ENCODE assay signal across 19 cellular contexts in the genomic region with DNA sequence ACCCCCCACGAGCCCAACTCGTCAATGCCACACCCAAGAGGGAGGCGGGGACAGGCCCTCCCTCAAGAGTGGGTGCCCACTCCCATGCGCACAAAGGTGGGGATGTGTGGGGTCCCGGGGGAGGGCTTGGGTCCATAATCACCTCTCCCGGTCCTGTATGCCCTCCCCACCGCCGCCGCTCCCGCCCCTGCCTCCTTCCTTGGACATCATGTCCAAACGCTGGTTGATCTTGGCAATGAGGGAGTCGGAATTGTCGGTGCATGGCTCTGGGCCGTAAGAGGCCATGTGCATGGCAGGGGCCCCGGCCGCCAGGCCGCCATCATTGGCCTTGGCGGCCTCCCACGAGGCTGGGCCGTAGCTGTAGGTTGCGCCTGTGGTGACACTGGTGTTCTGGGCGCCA. TPM values are rescaled to one million over a fixed set of nuclear protein-coding genes. Genes with fewer than 3 reads are reported as not detected.
DNase-seq lines count a peak whose midpoint lies in the region; ATAC-seq, FAIRE-seq and TF ChIP-seq lines count a peak whose summit lies in the region.
"Had no signal": no experiment of that assay in that cellular context is flagged by ENCODE, and none has a peak within 500 bp of the region (broad histone marks: within the 10 kb centered on the region; RNA-seq: fewer than 3 reads in every experiment).

No MANE protein-coding gene starts in this region.

- H3K36me3 Mint-ChIP-seq in glutamatergic neuron (ENCODE audit: unreplicated experiment): no peaks in the 10 kb centered on the region

- no peak overlapping the region for H3K4me3 Mint-ChIP-seq in glutamatergic neuron (ENCODE audit: unreplicated experiment)
- H3K4me3 Mint-ChIP-seq: CD14-positive monocyte had no signal

- CTCF ChIA-PET in HepG2 (lab: Yijun Ruan, JAX; ENCODE audit: low intra/inter-chr PET ratio, low total read pairs): no interaction called here
- CTCF ChIA-PET in HEK293T (lab: Yijun Ruan, JAX): no interaction called here

- peak overlapping the region; percentile 67 to 89 for H3K27ac ChIP-seq in liver (ENCODE audit: low read depth in 1 of 2, low read length in 2 of 2)
- no peak overlapping the region for H3K27ac ChIP-seq in HepG2 (ENCODE audit: extremely low read length, insufficient read depth, low read length)
- peak overlapping the region; percentile 93 for H3K27ac ChIP-seq in psoas muscle

- peaks cover 18% of the 10 kb centered on the region for H3K9me3 Mint-ChIP-seq in glutamatergic neuron (ENCODE audit: unreplicated experiment)

- intact Hi-C loops in HepG2 (cut with micrococcal nuclease; ENCODE audit: unreplicated experiment): loop anchor here (10.0 kb wide), 1 partner anchor 89 kb away; no protein-coding TSS in a partner anchor
- intact Hi-C loops in psoas muscle (cut with DNase I): no loop called here
- intact Hi-C loops in sciatic nerve (cut with DNase I): no loop called here

- peaks cover 26% of the 10 kb centered on the region for H3K4me1 Mint-ChIP-seq in glutamatergic neuron (ENCODE audit: low read depth, unreplicated experiment)

- H3K9me3 ChIP-seq in liver (ENCODE audit: control insufficient read depth in 4 of 4, low read length in 3 of 4) (no peaks in the 10 kb centered on the region), HepG2 (ENCODE audit: low read length) (no peaks in the 10 kb centered on the region), psoas muscle (no peaks in the 10 kb centered on the region)
- H3K9me3 ChIP-seq: MG63 had no signal

- no TSS peak for BruUV-seq in HepG2 (replicated peaks; lab: Mats Ljungman, UMichigan)

- no peak overlapping the region for H2AFZ ChIP-seq in HepG2 (ENCODE audit: low read length)

- H3K4me1 ChIP-seq in liver (ENCODE audit: control insufficient read depth in 4 of 4, insufficient read depth in 4 of 4, low read length in 3 of 4): peaks cover 23 to 44% (median 34%) of the 10 kb centered on the region in 4 donors
- peaks cover 23% of the 10 kb centered on the region for H3K4me1 ChIP-seq in HepG2 (ENCODE audit: insufficient read depth, low read length)
- peaks cover 48% of the 10 kb centered on the region for H3K4me1 ChIP-seq in psoas muscle

- TF ChIP-seq POLR2A in HepG2 (IDR thresholded peaks at IDR 0.05; ENCODE audit: insufficient read depth in 1 of 2, low read depth in 2 of 2, low read length in 2 of 2): no peak

- in situ Hi-C loops in HepG2 (cut with HindIII; ENCODE audit: extremely low pct_ligation_motif_present, low pct_unique_long_range_greater_than_20kb): no loop called here

- no peak for TF ChIP-seq RAD21 in liver (IDR thresholded peaks at IDR 0.05)
- no peak for TF ChIP-seq RAD21 in HepG2 (CRISPR knock-in tag; IDR thresholded peaks at IDR 0.05)

- H3K36me3 ChIP-seq in liver (ENCODE audit: control insufficient read depth in 4 of 4, insufficient read depth in 3 of 4, low read depth in 1 of 4, low read length in 3 of 4) (peaks cover 10 to 46% (median 22%) of the 10 kb centered on the region in 4 donors), HepG2 (replicated peaks in 1 of 2; ENCODE audit: control insufficient read depth in 1 of 2, insufficient read depth in 2 of 2, low read length in 2 of 2) (peaks cover 24 to 63% of the 10 kb centered on the region in 2 experiments), psoas muscle (ENCODE audit: insufficient read depth in 1 of 2, low read depth in 1 of 2) (peaks cover 12 to 51% of the 10 kb centered on the region in 2 donors)

- ATAC-seq in HepG2: no peak
- no peak for ATAC-seq in psoas muscle
- ATAC-seq in sciatic nerve: no peak

- no peak overlapping the region for H3K4me3 ChIP-seq in liver (ENCODE audit: low read depth in 1 of 3, low read length in 3 of 3)
- no peak overlapping the region for H3K4me3 ChIP-seq in HepG2 (replicated peaks in 1 of 3; ENCODE audit: insufficient read depth in 1 of 3, low read depth in 2 of 3, low read length in 3 of 3)
- no peak overlapping the region for H3K4me3 ChIP-seq in psoas muscle
- H3K4me3 ChIP-seq: MG63 had no signal

- no peak for DNase-seq in HepG2 (ENCODE audit: low spot score)
- no peak for DNase-seq in glutamatergic neuron
- peak in 1 of 2 donors; percentile 57 for DNase-seq in psoas muscle
- no peak for DNase-seq in sciatic nerve (ENCODE audit: low spot score)
- no peak for DNase-seq in stimulated activated CD4-positive, alpha-beta T cell treated with anti-CD3 and anti-CD28 coated beads, Interleukin-2, amount 100 ng/mL, for 48 hours
- DNase-seq in D721Med (ENCODE audit: insufficient read length, low spot score): no peak
- no peak for DNase-seq in HEK293T (ENCODE audit: extremely low spot score)
- DNase-seq: AML-193, GF-D8, HCEC 1CT, Karpas-422, MG63, NCI-H1092, NCI-H524 treated with DMSO at 0.1 percent for 48 hours, SHP77 treated with DMSO at 0.1 percent for 48 hours had no signal

- H4K20me1 ChIP-seq in HepG2 (ENCODE audit: insufficient read depth, low read length): peaks cover 36% of the 10 kb centered on the region

- peak overlapping the region; percentile 82 for H3K27ac Mint-ChIP-seq in glutamatergic neuron (ENCODE audit: unreplicated experiment)

- no peak for TF ChIP-seq EP300 in HepG2 (IDR thresholded peaks at IDR 0.05; ENCODE audit: low read depth in 2 of 2, low read length in 2 of 2)
- no peak for TF ChIP-seq EP300 in HepG2 (CRISPR knock-in tag; IDR thresholded peaks at IDR 0.05; ENCODE audit: borderline replicate concordance)

- peaks cover 9% of the 10 kb centered on the region for H3K27me3 Mint-ChIP-seq in glutamatergic neuron (ENCODE audit: unreplicated experiment)

- H3K79me2 ChIP-seq in HepG2 (ENCODE audit: insufficient read depth, low read length): peaks cover 53% of the 10 kb centered on the region

- POLR2A ChIA-PET in HepG2 (lab: Yijun Ruan, JAX) (no interaction called here), HEK293T (lab: Yijun Ruan, JAX) (no interaction called here)

- no peak for TF ChIP-seq CTCF in liver (IDR thresholded peaks at IDR 0.05; ENCODE audit: low read depth, low read length, missing input control)
- no peak for TF ChIP-seq CTCF in HepG2 (CRISPR knock-in tag; IDR thresholded peaks at IDR 0.05)
- no peak for TF ChIP-seq CTCF in glutamatergic neuron (IDR thresholded peaks at IDR 0.05; ENCODE audit: partially characterized antibody, unreplicated experiment)
- no peak for TF ChIP-seq CTCF in psoas muscle (IDR thresholded peaks at IDR 0.05)
- no peak for TF ChIP-seq CTCF in D721Med (IDR thresholded peaks at IDR 0.05; ENCODE audit: insufficient read depth, missing control alignments)

- H3K4me2 ChIP-seq in HepG2 (ENCODE audit: low read depth, low read length): no peak overlapping the region

- 93% methylated on average over 22 of the region's 22 CpGs for WGBS in liver
- 95% methylated on average over 17 of the region's 22 CpGs for WGBS in HepG2 (ENCODE audit: low lambda C conversion rate)
- 85 to 91% (median 88%) methylated on average over 21 to 22 of the region's 22 CpGs for WGBS in psoas muscle, 3 donors

- FAIRE-seq in HepG2 (lab: Jason Lieb, UNC) (no peak), D721Med (lab: Jason Lieb, UNC) (no peak)
- FAIRE-seq: GM12891, GM18507 had no signal

- H3K27me3 ChIP-seq in liver (ENCODE audit: control insufficient read depth in 4 of 4, insufficient read depth in 4 of 4, low read length in 3 of 4) (no peaks in the 10 kb centered on the region), HepG2 (ENCODE audit: control insufficient read depth in 1 of 2, insufficient read depth in 2 of 2, low read length in 2 of 2) (no peaks in the 10 kb centered on the region; a peak in 1 of 5 replicates), psoas muscle (ENCODE audit: insufficient read depth in 3 of 3, low read length in 2 of 3) (no peaks in the 10 kb centered on the region)
- H3K27me3 ChIP-seq: MG63 had no signal

- H3K9ac ChIP-seq in liver (ENCODE audit: low read depth in 1 of 2, low read length in 2 of 2) (no peak overlapping the region), HepG2 (ENCODE audit: insufficient read depth, low read depth, low read length) (no peak overlapping the region)

RNA-seq across cellular contexts. Expression of gene AKAP8, which starts 5.9 kb away (rescaled TPM):
- total RNA-seq in liver (10 to 100 TPM; 12.0 to 12.4 TPM), HepG2 (2016; rRNA removed; fragmentation: Illumina TruSeq; extraction: Trizol) (21.2 and 22.1 TPM in 2 replicates), glutamatergic neuron (ENCODE audit: unreplicated experiment) (28.9 TPM), psoas muscle (10 to 100 TPM; 18.9 to 42.8 (median 27.8) TPM), sciatic nerve (51.9 TPM)
- polyA plus RNA-seq in liver (1 to 10 TPM; 7.5 to 7.7 TPM), HepG2 (2011; rRNA removed) (15.2 and 15.9 TPM in 2 replicates), psoas muscle (10 to 100 TPM; 15.9 to 22.1 (median 18.2) TPM)
- total RNA-seq in HepG2 (2016; cell fraction: cytosol; rRNA removed; fragmentation: Illumina TruSeq; extraction: Trizol; ENCODE audit: low read depth): 3.7 and 3.8 TPM in 2 replicates
- total RNA-seq in HepG2 (2016; cell fraction: insoluble cytoplasmic fraction; rRNA removed; fragmentation: Illumina TruSeq; extraction: Trizol): 20.2 and 21.5 TPM in 2 replicates
- total RNA-seq in HepG2 (2016; cell fraction: membrane; rRNA removed; fragmentation: Illumina TruSeq; extraction: Trizol): 9.1 and 9.4 TPM in 2 replicates
- total RNA-seq in HepG2 (2016; cell fraction: nucleus; rRNA removed; fragmentation: Illumina TruSeq; extraction: Trizol): 17.0 and 19.9 TPM in 2 replicates
- polyA plus RNA-seq in HepG2 (2011; cell fraction: cytosol; rRNA removed): 9.5 and 11.1 TPM in 2 replicates
- 35.3 and 39.7 TPM in 2 replicates for polyA plus RNA-seq in HepG2 (2011; cell fraction: nucleus; rRNA removed)
- 11.5 and 13.0 TPM in 2 replicates for polyA plus RNA-seq in HepG2 (2012)
- polyA plus RNA-seq in HepG2 (2016; cell fraction: cytosol; fragmentation: Illumina TruSeq; extraction: Trizol; ENCODE audit: low read depth): 1.6 TPM in 2 replicates
- polyA plus RNA-seq in HepG2 (2016; cell fraction: insoluble cytoplasmic fraction; fragmentation: Illumina TruSeq; extraction: Trizol; ENCODE audit: low read depth): 17.4 and 18.4 TPM in 2 replicates
- 3.7 and 4.6 TPM in 2 replicates for polyA plus RNA-seq in HepG2 (2016; cell fraction: membrane; fragmentation: Illumina TruSeq; extraction: Trizol; ENCODE audit: low read depth)
- 47.6 and 49.0 TPM in 2 replicates for polyA plus RNA-seq in HepG2 (2016; cell fraction: nucleus; fragmentation: Illumina TruSeq; extraction: Trizol; ENCODE audit: insufficient read depth, low read depth)
- polyA minus RNA-seq in HepG2 (2011; rRNA and poly(A)+ RNA removed; ENCODE audit: low replicate concordance): 13.4 and 15.5 TPM in 2 replicates
- polyA minus RNA-seq in HepG2 (2011; cell fraction: cytosol; rRNA and poly(A)+ RNA removed): 8.0 and 10.5 TPM in 2 replicates
- polyA minus RNA-seq in HepG2 (2011; cell fraction: nucleus; rRNA and poly(A)+ RNA removed): 10.9 and 13.4 TPM in 2 replicates

RNA-seq across cellular contexts. Expression of gene BRD4, which starts 41.3 kb away (rescaled TPM):
- 10 to 100 TPM; 20.2 to 20.7 TPM for total RNA-seq in liver
- polyA plus RNA-seq in liver: 10 to 100 TPM; 13.6 to 25.8 TPM
- total RNA-seq in HepG2 (2016; rRNA removed; fragmentation: Illumina TruSeq; extraction: Trizol): 11.4 TPM in 2 replicates
- 9.3 and 10.8 TPM in 2 replicates for total RNA-seq in HepG2 (2016; cell fraction: cytosol; rRNA removed; fragmentation: Illumina TruSeq; extraction: Trizol; ENCODE audit: low read depth)
- total RNA-seq in HepG2 (2016; cell fraction: insoluble cytoplasmic fraction; rRNA removed; fragmentation: Illumina TruSeq; extraction: Trizol): 9.9 and 11.8 TPM in 2 replicates
- 14.9 and 16.5 TPM in 2 replicates for total RNA-seq in HepG2 (2016; cell fraction: membrane; rRNA removed; fragmentation: Illumina TruSeq; extraction: Trizol)
- total RNA-seq in HepG2 (2016; cell fraction: nucleus; rRNA removed; fragmentation: Illumina TruSeq; extraction: Trizol): 16.3 and 19.3 TPM in 2 replicates
- 10.5 TPM in 2 replicates for polyA plus RNA-seq in HepG2 (2011; rRNA removed)
- 5.5 and 5.9 TPM in 2 replicates for polyA plus RNA-seq in HepG2 (2011; cell fraction: cytosol; rRNA removed)
- 33.7 and 40.9 TPM in 2 replicates for polyA plus RNA-seq in HepG2 (2011; cell fraction: nucleus; rRNA removed)
- polyA plus RNA-seq in HepG2 (2012): 38.7 and 50.8 TPM in 2 replicates
- 3.9 and 4.0 TPM in 2 replicates for polyA plus RNA-seq in HepG2 (2016; cell fraction: cytosol; fragmentation: Illumina TruSeq; extraction: Trizol; ENCODE audit: low read depth)
- 19.8 and 29.3 TPM in 2 replicates for polyA plus RNA-seq in HepG2 (2016; cell fraction: insoluble cytoplasmic fraction; fragmentation: Illumina TruSeq; extraction: Trizol; ENCODE audit: low read depth)
- polyA plus RNA-seq in HepG2 (2016; cell fraction: membrane; fragmentation: Illumina TruSeq; extraction: Trizol; ENCODE audit: low read depth): 14.9 and 16.3 TPM in 2 replicates
- polyA plus RNA-seq in HepG2 (2016; cell fraction: nucleus; fragmentation: Illumina TruSeq; extraction: Trizol; ENCODE audit: insufficient read depth, low read depth): 50.8 and 56.4 TPM in 2 replicates
- 42.7 and 54.2 TPM in 2 replicates for polyA minus RNA-seq in HepG2 (2011; rRNA and poly(A)+ RNA removed; ENCODE audit: low replicate concordance)
- polyA minus RNA-seq in HepG2 (2011; cell fraction: cytosol; rRNA and poly(A)+ RNA removed): 22.2 and 24.6 TPM in 2 replicates
- 49.4 and 56.1 TPM in 2 replicates for polyA minus RNA-seq in HepG2 (2011; cell fraction: nucleus; rRNA and poly(A)+ RNA removed)
- 162 TPM for total RNA-seq in glutamatergic neuron (ENCODE audit: unreplicated experiment)
- total RNA-seq in psoas muscle: 100 to 1,000 TPM in 2 of 4 donors, 10 to 100 TPM in 2; 65.3 to 120 (median 101) TPM
- 100 to 1,000 TPM in 1 of 3 donors, 10 to 100 TPM in 2; 42.6 to 107 (median 45.6) TPM for polyA plus RNA-seq in psoas muscle
- total RNA-seq in sciatic nerve: 110 TPM

RNA-seq across cellular contexts. Expression of gene AKAP8L, which starts 45.1 kb away (rescaled TPM):
- total RNA-seq in liver (10 to 100 TPM; 65.3 to 67.1 TPM), HepG2 (2016; rRNA removed; fragmentation: Illumina TruSeq; extraction: Trizol) (27.3 and 48.2 TPM in 2 replicates), glutamatergic neuron (ENCODE audit: unreplicated experiment) (354 TPM), psoas muscle (10 to 100 TPM; 37.3 to 66.2 (median 54.3) TPM), sciatic nerve (109 TPM)
- polyA plus RNA-seq in liver (10 to 100 TPM; 16.4 to 20.5 TPM), HepG2 (2011; rRNA removed) (49.6 and 63.4 TPM in 2 replicates), psoas muscle (10 to 100 TPM; 34.6 to 72.9 (median 46.7) TPM)
- 42.8 and 43.6 TPM in 2 replicates for total RNA-seq in HepG2 (2016; cell fraction: cytosol; rRNA removed; fragmentation: Illumina TruSeq; extraction: Trizol; ENCODE audit: low read depth)
- total RNA-seq in HepG2 (2016; cell fraction: insoluble cytoplasmic fraction; rRNA removed; fragmentation: Illumina TruSeq; extraction: Trizol): 28.1 and 49.6 TPM in 2 replicates
- 19.3 and 21.1 TPM in 2 replicates for total RNA-seq in HepG2 (2016; cell fraction: membrane; rRNA removed; fragmentation: Illumina TruSeq; extraction: Trizol)
- total RNA-seq in HepG2 (2016; cell fraction: nucleus; rRNA removed; fragmentation: Illumina TruSeq; extraction: Trizol): 58.1 and 60.2 TPM in 2 replicates
- 25.4 and 26.0 TPM in 2 replicates for polyA plus RNA-seq in HepG2 (2011; cell fraction: cytosol; rRNA removed)
- polyA plus RNA-seq in HepG2 (2011; cell fraction: nucleus; rRNA removed): 267 and 311 TPM in 2 replicates
- 54.1 and 55.4 TPM in 2 replicates for polyA plus RNA-seq in HepG2 (2012)
- polyA plus RNA-seq in HepG2 (2016; cell fraction: cytosol; fragmentation: Illumina TruSeq; extraction: Trizol; ENCODE audit: low read depth): 3.5 and 4.1 TPM in 2 replicates
- polyA plus RNA-seq in HepG2 (2016; cell fraction: insoluble cytoplasmic fraction; fragmentation: Illumina TruSeq; extraction: Trizol; ENCODE audit: low read depth): 25.4 and 30.1 TPM in 2 replicates
- 5.6 and 6.0 TPM in 2 replicates for polyA plus RNA-seq in HepG2 (2016; cell fraction: membrane; fragmentation: Illumina TruSeq; extraction: Trizol; ENCODE audit: low read depth)
- 142 and 146 TPM in 2 replicates for polyA plus RNA-seq in HepG2 (2016; cell fraction: nucleus; fragmentation: Illumina TruSeq; extraction: Trizol; ENCODE audit: insufficient read depth, low read depth)
- 57.8 and 104 TPM in 2 replicates for polyA minus RNA-seq in HepG2 (2011; rRNA and poly(A)+ RNA removed; ENCODE audit: low replicate concordance)
- 22.7 and 31.4 TPM in 2 replicates for polyA minus RNA-seq in HepG2 (2011; cell fraction: cytosol; rRNA and poly(A)+ RNA removed)
- 67.1 and 87.6 TPM in 2 replicates for polyA minus RNA-seq in HepG2 (2011; cell fraction: nucleus; rRNA and poly(A)+ RNA removed)
